Comparison of ENCODE assay signal across 1 cellular context in genomic region chr9:76592105-76593010, GRCh38.
A peak's percentile ranks its signal among the peaks of the same experiment; 100 is the strongest.
TF ChIP-seq lines count a peak whose summit lies in the region.

No MANE protein-coding gene starts in this region.

TF ChIP-seq in GM23338, 12 proteins besides CTCF, POLR2A, EP300 and RAD21 (continued from another document):
- 0 out of 2 replicates have a peak, but pooled peaks have one; percentile 26 for TF ChIP-seq ZNF462 (CRISPR knock-in tag; IDR thresholded peaks at IDR 0.05)
- no peak for TF ChIP-seq ZNF331 (CRISPR knock-in tag; IDR thresholded peaks at IDR 0.05; ENCODE audit: low read depth)
- TF ChIP-seq REST (IDR thresholded peaks at IDR 0.05; ENCODE audit: unreplicated experiment), result no peak
- TF ChIP-seq EZH2 (IDR thresholded peaks at IDR 0.05; ENCODE audit: low read depth, unreplicated experiment), result no peak
- no peak for TF ChIP-seq EZH2phosphoT487 (IDR thresholded peaks at IDR 0.05; ENCODE audit: unreplicated experiment)
